In genomic region chr19:409515-410242, GRCh38 we compare ENCODE assay signal across 8 cellular contexts. TPM values are rescaled to one million over a fixed set of nuclear protein-coding genes. Genes with fewer than 3 reads are reported as not detected.
DNase-seq lines count a peak whose midpoint lies in the region; FAIRE-seq and TF ChIP-seq lines count a peak whose summit lies in the region.

No MANE protein-coding gene starts in this region.

- H3K27me3 Mint-ChIP-seq in T-helper 2 cell treated with Interferon-gamma antibody and Interleukin-4, amounts not matched to agents 5 μg/mL and 100 μg/mL, for 36 hours (ENCODE audit: low read depth), result peaks cover 11% of the 10 kb centered on the region
- peaks cover 6% of the 10 kb centered on the region for H3K27me3 Mint-ChIP-seq in activated T-helper 1 cell treated with anti-CD3 and anti-CD28 coated beads, Interleukin-12 subunit alpha, Interleukin-12 subunit beta, Interleukin-2, Interleukin-4 antibody, amounts not matched to agents 30 ng/mL and 10 ng/mL and 1 ng/mL, durations not matched to agents 14 hours and 24 hours and 36 hours (ENCODE audit: insufficient read depth)
- peaks cover 1 to 5% (median 1%) of the 10 kb centered on the region in 3 donors for H3K27me3 Mint-ChIP-seq in immature natural killer cell (ENCODE audit: low read depth in 3 of 3)

- H3K27ac ChIP-seq in testis, result no peak overlapping the region

- H3K27ac Mint-ChIP-seq in T-helper 2 cell treated with Interferon-gamma antibody and Interleukin-4, amounts not matched to agents 5 μg/mL and 100 μg/mL, for 36 hours, result peak overlapping the region; percentile 4
- H3K27ac Mint-ChIP-seq in activated T-helper 1 cell treated with anti-CD3 and anti-CD28 coated beads, Interleukin-12 subunit alpha, Interleukin-12 subunit beta, Interleukin-2, Interleukin-4 antibody, amounts not matched to agents 30 ng/mL and 10 ng/mL and 1 ng/mL, durations not matched to agents 14 hours and 24 hours and 36 hours, result peak overlapping the region; percentile 36
- H3K27ac Mint-ChIP-seq in immature natural killer cell, result no peak overlapping the region

- H3K4me3 ChIP-seq in testis, result peak overlapping the region; percentile 34 to 48

- no peaks in the 10 kb centered on the region for H3K27me3 ChIP-seq in testis

- no peaks in the 10 kb centered on the region for H3K9me3 ChIP-seq in testis

- H3K36me3 Mint-ChIP-seq in T-helper 2 cell treated with Interferon-gamma antibody and Interleukin-4, amounts not matched to agents 5 μg/mL and 100 μg/mL, for 36 hours (ENCODE audit: low read depth), result no peaks in the 10 kb centered on the region
- H3K36me3 Mint-ChIP-seq in activated T-helper 1 cell treated with anti-CD3 and anti-CD28 coated beads, Interleukin-12 subunit alpha, Interleukin-12 subunit beta, Interleukin-2, Interleukin-4 antibody, amounts not matched to agents 30 ng/mL and 10 ng/mL and 1 ng/mL, durations not matched to agents 14 hours and 24 hours and 36 hours (ENCODE audit: low read depth), result no peaks in the 10 kb centered on the region
- no peaks in the 10 kb centered on the region for H3K36me3 Mint-ChIP-seq in immature natural killer cell

- H3K36me3 ChIP-seq in testis (ENCODE audit: low read depth, missing control alignments), result no peaks in the 10 kb centered on the region

- H3K4me3 Mint-ChIP-seq in T-helper 2 cell treated with Interferon-gamma antibody and Interleukin-4, amounts not matched to agents 5 μg/mL and 100 μg/mL, for 36 hours, result peak overlapping the region; percentile 57
- H3K4me3 Mint-ChIP-seq in activated T-helper 1 cell treated with anti-CD3 and anti-CD28 coated beads, Interleukin-12 subunit alpha, Interleukin-12 subunit beta, Interleukin-2, Interleukin-4 antibody, amounts not matched to agents 30 ng/mL and 10 ng/mL and 1 ng/mL, durations not matched to agents 14 hours and 24 hours and 36 hours, result peak overlapping the region; percentile 60
- peak overlapping the region; percentile 78 to 88 (median 84) for H3K4me3 Mint-ChIP-seq in immature natural killer cell

- intact Hi-C loops in activated T-helper 1 cell treated with anti-CD3 and anti-CD28 coated beads, Interleukin-12 subunit alpha, Interleukin-12 subunit beta, Interleukin-2, Interleukin-4 antibody, amounts not matched to agents 30 ng/mL and 10 ng/mL and 1 ng/mL, durations not matched to agents 14 hours and 24 hours and 36 hours (cut with micrococcal nuclease), result no loop called here
- intact Hi-C loops in testis (cut with DNase I; ENCODE audit: low total_unique reads), result no loop called here

- H3K9me3 Mint-ChIP-seq in T-helper 2 cell treated with Interferon-gamma antibody and Interleukin-4, amounts not matched to agents 5 μg/mL and 100 μg/mL, for 36 hours, result no peaks in the 10 kb centered on the region
- no peaks in the 10 kb centered on the region for H3K9me3 Mint-ChIP-seq in activated T-helper 1 cell treated with anti-CD3 and anti-CD28 coated beads, Interleukin-12 subunit alpha, Interleukin-12 subunit beta, Interleukin-2, Interleukin-4 antibody, amounts not matched to agents 30 ng/mL and 10 ng/mL and 1 ng/mL, durations not matched to agents 14 hours and 24 hours and 36 hours
- no peaks in the 10 kb centered on the region for H3K9me3 Mint-ChIP-seq in immature natural killer cell

- H3K4me1 Mint-ChIP-seq in T-helper 2 cell treated with Interferon-gamma antibody and Interleukin-4, amounts not matched to agents 5 μg/mL and 100 μg/mL, for 36 hours (ENCODE audit: low read depth), result peaks cover 2% of the 10 kb centered on the region
- peaks cover 5% of the 10 kb centered on the region for H3K4me1 Mint-ChIP-seq in activated T-helper 1 cell treated with anti-CD3 and anti-CD28 coated beads, Interleukin-12 subunit alpha, Interleukin-12 subunit beta, Interleukin-2, Interleukin-4 antibody, amounts not matched to agents 30 ng/mL and 10 ng/mL and 1 ng/mL, durations not matched to agents 14 hours and 24 hours and 36 hours (ENCODE audit: low read depth)
- peaks cover 6 to 7% of the 10 kb centered on the region in 2 donors for H3K4me1 Mint-ChIP-seq in immature natural killer cell

- TF ChIP-seq CTCF in testis (IDR thresholded peaks at IDR 0.05), result no peak

- DNase-seq in T-helper 2 cell treated with Interferon-gamma antibody and Interleukin-4, amounts not matched to agents 5 μg/mL and 100 μg/mL, for 36 hours (ENCODE audit: low spot score), result no peak
- DNase-seq in T-helper 2 cell (no peak), immature natural killer cell (no peak), testis (no peak), RCC 7860 (ENCODE audit: low spot score) (no peak), GM12891 (ENCODE audit: insufficient read length, low spot score) (no peak), HuH-7 (ENCODE audit: low spot score) (no peak)
- DNase-seq in activated T-helper 1 cell treated with anti-CD3 and anti-CD28 coated beads, Interleukin-12 subunit alpha, Interleukin-12 subunit beta, Interleukin-2, Interleukin-4 antibody, amounts not matched to agents 30 ng/mL and 10 ng/mL and 1 ng/mL, durations not matched to agents 14 hours and 24 hours and 36 hours (ENCODE audit: low spot score), result no peak

- TF ChIP-seq POLR2A in testis (IDR thresholded peaks at IDR 0.05) (no peak), GM12891 (IDR thresholded peaks at IDR 0.05; ENCODE audit: low read depth, low read length) (no peak)

- FAIRE-seq in RCC 7860 (lab: Jason Lieb, UNC), result no peak
- no peak for FAIRE-seq in GM12891 (lab: Jason Lieb, UNC)

- peaks cover 8% of the 10 kb centered on the region for H3K4me1 ChIP-seq in testis

- 20 to 22% methylated on average over 21 to 23 of the region's 23 CpGs for WGBS in testis, 2 donors

TF ChIP-seq in GM12891, 5 proteins besides CTCF, POLR2A, EP300 and RAD21:
- TF ChIP-seq SPI1 (IDR thresholded peaks at IDR 0.05; ENCODE audit: low read depth, low read length), result no peak
- TF ChIP-seq POLR2AphosphoS5 (IDR thresholded peaks at IDR 0.05; ENCODE audit: low read depth, low read length), result no peak
- TF ChIP-seq POU2F2 (IDR thresholded peaks at IDR 0.05; ENCODE audit: low read depth, low read length), result no peak
- no peak for TF ChIP-seq TAF1 (IDR thresholded peaks at IDR 0.05; ENCODE audit: low read depth, low read length)
TF ChIP-seq in GM12891: peak in this region for 0.

RNA-seq across cellular contexts. Expression of gene C2CD4C, which starts 0.7 kb away (rescaled TPM):
- 0.08 and 0.15 TPM in 2 replicates for total RNA-seq in activated T-helper 1 cell treated with anti-CD3 and anti-CD28 coated beads, Interleukin-12 subunit alpha, Interleukin-12 subunit beta, Interleukin-2, Interleukin-4 antibody, amounts not matched to agents 30 ng/mL and 10 ng/mL and 1 ng/mL, durations not matched to agents 14 hours and 24 hours and 36 hours
- polyA plus RNA-seq in immature natural killer cell (not detected), testis (ENCODE audit: insufficient read depth, low read depth, low replicate concordance) (0.88 TPM)
- total RNA-seq in testis, result 1 to 10 TPM; 5.3 to 5.4 TPM
- polyA plus RNA-seq in GM12891 (2012; ENCODE audit: low read depth, missing spikeins), result not detected

RNA-seq across cellular contexts. Expression of gene SHC2, which starts 51.2 kb away (rescaled TPM):
- not detected in 2 replicates for total RNA-seq in activated T-helper 1 cell treated with anti-CD3 and anti-CD28 coated beads, Interleukin-12 subunit alpha, Interleukin-12 subunit beta, Interleukin-2, Interleukin-4 antibody, amounts not matched to agents 30 ng/mL and 10 ng/mL and 1 ng/mL, durations not matched to agents 14 hours and 24 hours and 36 hours
- polyA plus RNA-seq in immature natural killer cell (not detected), testis (ENCODE audit: insufficient read depth, low read depth, low replicate concordance) (26.7 TPM)
- 10 to 100 TPM; 57.8 to 67.3 TPM for total RNA-seq in testis
- 0.05 TPM for polyA plus RNA-seq in GM12891 (2012; ENCODE audit: low read depth, missing spikeins)

Comparison
In these comparisons a context has a peak if more than half of its experiments do, and no peak if none do; other contexts are left out.
1. H3K27ac Mint-ChIP-seq: peak in T-helper 2 cell treated with Interferon-gamma antibody and Interleukin-4, amounts not matched to agents 5 μg/mL and 100 μg/mL, for 36 hours (single experiment) and activated T-helper 1 cell treated with anti-CD3 and anti-CD28 coated beads, Interleukin-12 subunit alpha, Interleukin-12 subunit beta, Interleukin-2, Interleukin-4 antibody, amounts not matched to agents 30 ng/mL and 10 ng/mL and 1 ng/mL, durations not matched to agents 14 hours and 24 hours and 36 hours (single experiment); none in immature natural killer cell (0 of 6).
2. RNA of gene SHC2, which starts 51.2 kb away (total RNA-seq): 57.8 to 67.3 TPM in testis; not detected in activated T-helper 1 cell treated with anti-CD3 and anti-CD28 coated beads, Interleukin-12 subunit alpha, Interleukin-12 subunit beta, Interleukin-2, Interleukin-4 antibody, amounts not matched to agents 30 ng/mL and 10 ng/mL and 1 ng/mL, durations not matched to agents 14 hours and 24 hours and 36 hours; every median in the first group is over 10 times any median in the second.
3. Peak in every context shown above with its lines, with median percentiles within 50 percentile points of each other: H3K4me3 Mint-ChIP-seq.